In the genomic region with DNA sequence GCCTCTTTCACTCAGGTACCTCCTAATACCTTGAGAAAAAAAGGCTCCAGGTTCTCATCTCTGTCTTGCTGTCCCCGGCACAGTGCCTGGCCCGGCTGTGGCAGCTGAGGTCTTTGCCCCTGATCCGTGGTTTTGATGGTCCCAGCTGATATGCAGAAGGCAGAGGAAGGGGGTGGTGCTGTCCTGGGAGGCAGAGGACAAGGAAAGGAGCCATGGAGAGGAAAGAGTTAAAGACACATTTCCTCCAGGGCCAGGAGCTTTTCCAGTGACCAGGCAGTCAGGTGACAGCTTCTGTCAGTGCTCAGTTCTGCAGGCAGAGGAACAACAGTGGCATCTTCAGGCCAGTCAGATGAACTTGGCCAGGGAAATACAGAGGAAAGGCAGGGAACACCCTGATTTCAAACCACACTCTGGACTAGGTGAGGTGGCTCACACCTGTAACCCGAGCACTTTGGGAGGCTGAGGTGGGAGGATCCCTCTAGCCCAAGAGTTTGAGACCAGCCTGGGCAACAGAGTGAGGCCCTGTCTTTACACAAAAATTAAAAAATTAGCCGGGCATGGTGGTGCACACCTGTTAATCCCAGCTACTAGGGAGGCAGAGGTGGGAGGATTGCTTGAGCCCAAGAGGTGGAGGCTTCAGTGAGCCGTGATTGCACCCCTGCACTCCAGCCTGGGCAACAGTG, we compare ENCODE assay signal across 1 cellular context.
TF ChIP-seq lines count a peak whose summit lies in the region.

No MANE protein-coding gene starts in this region.

TF ChIP-seq in IMR-90, 13 proteins besides CTCF, POLR2A, EP300 and RAD21 (continued from another document):
- TF ChIP-seq, protein P1, sequence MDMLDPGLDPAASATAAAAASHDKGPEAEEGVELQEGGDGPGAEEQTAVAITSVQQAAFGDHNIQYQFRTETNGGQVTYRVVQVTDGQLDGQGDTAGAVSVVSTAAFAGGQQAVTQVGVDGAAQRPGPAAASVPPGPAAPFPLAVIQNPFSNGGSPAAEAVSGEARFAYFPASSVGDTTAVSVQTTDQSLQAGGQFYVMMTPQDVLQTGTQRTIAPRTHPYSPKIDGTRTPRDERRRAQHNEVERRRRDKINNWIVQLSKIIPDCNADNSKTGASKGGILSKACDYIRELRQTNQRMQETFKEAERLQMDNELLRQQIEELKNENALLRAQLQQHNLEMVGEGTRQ (IDR thresholded peaks at IDR 0.05; ENCODE audit: low read depth, low read length), result peak; percentile 79
- TF ChIP-seq NFE2L2 (IDR thresholded peaks at IDR 0.05; ENCODE audit: low read depth, low read length), result no peak
- TF ChIP-seq, protein P2, sequence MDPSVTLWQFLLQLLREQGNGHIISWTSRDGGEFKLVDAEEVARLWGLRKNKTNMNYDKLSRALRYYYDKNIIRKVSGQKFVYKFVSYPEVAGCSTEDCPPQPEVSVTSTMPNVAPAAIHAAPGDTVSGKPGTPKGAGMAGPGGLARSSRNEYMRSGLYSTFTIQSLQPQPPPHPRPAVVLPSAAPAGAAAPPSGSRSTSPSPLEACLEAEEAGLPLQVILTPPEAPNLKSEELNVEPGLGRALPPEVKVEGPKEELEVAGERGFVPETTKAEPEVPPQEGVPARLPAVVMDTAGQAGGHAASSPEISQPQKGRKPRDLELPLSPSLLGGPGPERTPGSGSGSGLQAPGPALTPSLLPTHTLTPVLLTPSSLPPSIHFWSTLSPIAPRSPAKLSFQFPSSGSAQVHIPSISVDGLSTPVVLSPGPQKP (IDR thresholded peaks at IDR 0.05; ENCODE audit: borderline replicate concordance, low read depth, low read length), result no peak
- no peak for TF ChIP-seq FOS (IDR thresholded peaks at IDR 0.05; ENCODE audit: low read depth, low read length)
